Comparison of ENCODE assay signal across 9 cellular contexts in genomic region chr16:51757921-51758479, GRCh38.
"Had no signal": no experiment of that assay in that cellular context is flagged by ENCODE, and none has a peak within 500 bp of the region (broad histone marks: within the 10 kb centered on the region; RNA-seq: fewer than 3 reads in every experiment).

No MANE protein-coding gene starts in this region.

- H2AFZ ChIP-seq: GM23338 had no signal

- DNase-seq: H9, HFFc6, IMR-90 had no signal

- H3K4me3 ChIP-seq: GM23338, K562 had no signal

- FAIRE-seq: H1, H54, HTR-8/SVneo, K562 had no signal

- ATAC-seq: GM23338, HCT116, K562 had no signal

- H3K4me2 ChIP-seq: GM23338 had no signal
